In the genomic region with DNA sequence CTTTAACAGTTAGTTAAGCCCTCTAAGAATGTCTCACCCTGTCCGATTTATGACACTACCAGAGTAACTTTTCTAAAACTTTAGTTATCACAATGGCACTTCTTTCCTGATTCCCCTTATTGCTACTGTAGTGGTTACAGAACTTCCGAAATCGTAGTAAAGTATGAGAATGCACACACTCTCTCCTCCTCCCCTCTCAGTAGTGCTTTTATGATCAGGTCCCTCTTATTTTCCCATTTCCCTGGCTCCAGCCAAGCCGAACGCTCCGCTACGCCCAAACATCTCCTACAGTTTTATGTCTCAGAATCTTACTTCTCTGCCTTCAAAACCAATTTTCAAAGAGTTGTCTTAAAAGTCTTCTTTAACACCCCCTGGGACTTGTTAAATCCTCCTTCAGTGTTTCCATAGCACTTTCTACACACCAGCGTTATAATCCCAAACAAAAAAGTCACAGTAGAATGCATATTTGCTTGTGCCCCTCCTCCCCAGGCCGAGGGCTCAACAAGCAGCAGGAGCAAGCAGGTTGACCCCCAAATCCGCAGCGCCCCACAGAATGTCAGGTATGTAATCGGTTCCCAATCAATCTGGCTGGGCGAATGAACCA, we compare ENCODE assay signal across 8 cellular contexts. TPM values are rescaled to one million over a fixed set of nuclear protein-coding genes. Genes with fewer than 3 reads are reported as not detected.
DNase-seq lines count a peak whose midpoint lies in the region; ATAC-seq and TF ChIP-seq lines count a peak whose summit lies in the region.

No MANE protein-coding gene starts in this region.

- peak overlapping the region in 9 of 12 donors; percentile 35 to 84 (median 74) for H3K27ac ChIP-seq in heart left ventricle

- H3K4me1 ChIP-seq in heart left ventricle: peaks cover 4 to 26% (median 15%) of the 10 kb centered on the region in 12 donors

- intact Hi-C loops in heart left ventricle (cut with DNase I): loop anchor here in 2 of 10 donors (5.0 to 10.0 kb wide), 2 partner anchors 142 to 145 kb away; partner anchors contain the start of gene NEK1 (in 2 of the 2)
- intact Hi-C loops in Right ventricle myocardium inferior (cut with DNase I): loop anchor here (5.0 kb wide), 1 partner anchor 145 kb away; the partner anchor contains the start of gene NEK1

- no peak for TF ChIP-seq POLR2A in heart left ventricle (IDR thresholded peaks at IDR 0.05)

- H3K4me3 ChIP-seq in heart left ventricle (peak overlapping the region; percentile 49 to 92 (median 89)), WI38 (ENCODE audit: low read depth, low read length) (peak overlapping the region; percentile 94), skeletal muscle cell (ENCODE audit: low read depth, low read length) (peak overlapping the region; percentile 81)

- ATAC-seq in heart left ventricle (no peak), Right ventricle myocardium inferior (no peak), HG03108 (IDR thresholded peaks at IDR 0.05; ENCODE audit: unreplicated experiment) (peak; percentile 1)

- TF ChIP-seq CTCF in heart left ventricle (IDR thresholded peaks at IDR 0.05) (no peak), WI38 (IDR thresholded peaks at IDR 0.05; ENCODE audit: low read depth, low read length) (no peak)

- no peaks in the 10 kb centered on the region for H3K9me3 ChIP-seq in heart left ventricle

- 3 to 5% (median 4%) methylated on average over 13 of the region's 13 CpGs for WGBS in heart left ventricle, 4 donors

- peaks cover 0 to 16% (median 14%) of the 10 kb centered on the region in 9 donors for H3K36me3 ChIP-seq in heart left ventricle

- no peak for DNase-seq in heart left ventricle
- no peak for DNase-seq in Right ventricle myocardium inferior (ENCODE audit: missing footprints)
- peak; percentile 5 for DNase-seq in germinal center (ENCODE audit: low spot score)
- DNase-seq in skeletal muscle cell (ENCODE audit: low read depth): no peak
- DNase-seq in Ammon's horn (ENCODE audit: low spot score): no peak
- DNase-seq in DMS53 (lab: John Stamatoyannopoulos, UW): no peak

- no peaks in the 10 kb centered on the region for H3K27me3 ChIP-seq in heart left ventricle

RNA-seq across cellular contexts. Expression of gene HPF1, which starts 0.7 kb away (rescaled TPM):
- total RNA-seq in heart left ventricle (10 to 100 TPM; 15.7 to 38.3 (median 20.3) TPM), Right ventricle myocardium inferior (18.4 TPM)
- polyA plus RNA-seq in heart left ventricle: 10 to 100 TPM; 22.0 to 34.3 TPM
